18 cellular contexts compared by ENCODE assay signal in genomic region chr11:79168530-79169110, GRCh38.
DNase-seq lines count a peak whose midpoint lies in the region; ATAC-seq and TF ChIP-seq lines count a peak whose summit lies in the region.
"Had no signal": no experiment of that assay in that cellular context is flagged by ENCODE, and none has a peak within 500 bp of the region (broad histone marks: within the 10 kb centered on the region; RNA-seq: fewer than 3 reads in every experiment).

No MANE protein-coding gene starts in this region.

- H3K4me2 ChIP-seq in trophoblast cell (ENCODE audit: low read length), result no peak overlapping the region

- H3K36me3 ChIP-seq in endodermal cell (ENCODE audit: control insufficient read depth, insufficient read depth, low read length) (no peaks in the 10 kb centered on the region), trophoblast cell (ENCODE audit: control insufficient read depth in 1 of 2, insufficient read depth in 2 of 2, low read length in 2 of 2) (no peaks in the 10 kb centered on the region)

- H3K4me3 Mint-ChIP-seq in endodermal cell, result no peak overlapping the region
- no peak overlapping the region for H3K4me3 Mint-ChIP-seq in activated T-cell treated with anti-CD3 and anti-CD28 coated beads, Interleukin-2, amount 50 U/mL, for 24 hours
- no peak overlapping the region for H3K4me3 Mint-ChIP-seq in activated naive CD4-positive, alpha-beta T cell treated with anti-CD3 and anti-CD28 coated beads, Interleukin-2, amount 10 ng/mL, durations not matched to agents 7 days and 5 days
- H3K4me3 Mint-ChIP-seq: H9 had no signal

- H3K4me1 Mint-ChIP-seq in endodermal cell, result peaks cover 23% of the 10 kb centered on the region
- no peaks in the 10 kb centered on the region for H3K4me1 Mint-ChIP-seq in activated T-cell treated with anti-CD3 and anti-CD28 coated beads, Interleukin-2, amount 50 U/mL, for 24 hours (ENCODE audit: low read depth)
- no peaks in the 10 kb centered on the region for H3K4me1 Mint-ChIP-seq in activated naive CD4-positive, alpha-beta T cell treated with anti-CD3 and anti-CD28 coated beads, Interleukin-2, amount 10 ng/mL, durations not matched to agents 7 days and 5 days

- H2BK5ac ChIP-seq in trophoblast cell (ENCODE audit: low read depth, low read length, poor library complexity), result peak overlapping the region; percentile 85

- H3K9ac ChIP-seq in endodermal cell (ENCODE audit: extremely low read depth, low read length, poor library complexity, severe bottlenecking) (no peak overlapping the region), trophoblast cell (ENCODE audit: low read length) (no peak overlapping the region)

- H4K91ac ChIP-seq in trophoblast cell (ENCODE audit: low read depth, low read length), result peak overlapping the region; percentile 94

- H3K27me3 Mint-ChIP-seq in endodermal cell (ENCODE audit: insufficient read depth), result no peaks in the 10 kb centered on the region
- no peaks in the 10 kb centered on the region for H3K27me3 Mint-ChIP-seq in activated T-cell treated with anti-CD3 and anti-CD28 coated beads, Interleukin-2, amount 50 U/mL, for 24 hours
- no peaks in the 10 kb centered on the region for H3K27me3 Mint-ChIP-seq in activated naive CD4-positive, alpha-beta T cell treated with anti-CD3 and anti-CD28 coated beads, Interleukin-2, amount 10 ng/mL, durations not matched to agents 7 days and 5 days

- TF ChIP-seq CTCF in endodermal cell (conservative IDR thresholded peaks at IDR 0.05), result no peak

- no peak overlapping the region for H4K12ac ChIP-seq in trophoblast cell (ENCODE audit: low read depth, low read length)

- H3K79me1 ChIP-seq in trophoblast cell (ENCODE audit: low read length), result peaks cover 21% of the 10 kb centered on the region

- CTCF ChIA-PET in activated naive CD4-positive, alpha-beta T cell treated with anti-CD3 and anti-CD28 coated beads, Interleukin-2, amount 10 ng/mL, durations not matched to agents 7 days and 5 days (lab: Charles Lee), result interaction anchor here (1.1 kb wide), 1 partner anchor 26 kb away, joined by 3 read pairs; no protein-coding TSS in a partner anchor

- H3K27ac ChIP-seq in endodermal cell (ENCODE audit: low read depth, low read length) (no peak overlapping the region), trophoblast cell (ENCODE audit: low read depth, low read length) (peak overlapping the region; percentile 55)

- H3K4ac ChIP-seq in trophoblast cell (ENCODE audit: low read depth, low read length), result no peak overlapping the region

- H3K9me3 ChIP-seq in endodermal cell (ENCODE audit: control insufficient read depth, low read length) (no peaks in the 10 kb centered on the region), trophoblast cell (ENCODE audit: insufficient read depth, low read depth, low read length) (no peaks in the 10 kb centered on the region)
- H3K9me3 ChIP-seq: Caco-2 had no signal

- 71 to 95% methylated on average over 1 to 3 of the region's 3 CpGs for WGBS in endodermal cell (ENCODE audit: insufficient coverage in 1 of 2, insufficient read length in 1 of 2), 2 experiments
- no CpG with 5 or more reads among the region's 3 CpGs for WGBS in trophoblast cell (ENCODE audit: extremely low coverage, insufficient coverage, insufficient read length)

- H3K9me3 Mint-ChIP-seq in endodermal cell, result no peaks in the 10 kb centered on the region
- no peaks in the 10 kb centered on the region for H3K9me3 Mint-ChIP-seq in activated T-cell treated with anti-CD3 and anti-CD28 coated beads, Interleukin-2, amount 50 U/mL, for 24 hours
- no peaks in the 10 kb centered on the region for H3K9me3 Mint-ChIP-seq in activated naive CD4-positive, alpha-beta T cell treated with anti-CD3 and anti-CD28 coated beads, Interleukin-2, amount 10 ng/mL, durations not matched to agents 7 days and 5 days
- H3K9me3 Mint-ChIP-seq: H9 had no signal

- no peak overlapping the region for H2AFZ ChIP-seq in trophoblast cell (ENCODE audit: insufficient read depth, low read length, poor library complexity)

- no peaks in the 10 kb centered on the region for H3K27me3 ChIP-seq in endodermal cell (ENCODE audit: control insufficient read depth, insufficient read depth, low read length, poor library complexity, severe bottlenecking)
- H3K27me3 ChIP-seq in trophoblast cell (ENCODE audit: insufficient read depth, low read length), result no peaks in the 10 kb centered on the region

- no peak overlapping the region for H3K27ac Mint-ChIP-seq in endodermal cell
- no peak overlapping the region for H3K27ac Mint-ChIP-seq in activated T-cell treated with anti-CD3 and anti-CD28 coated beads, Interleukin-2, amount 50 U/mL, for 24 hours
- H3K27ac Mint-ChIP-seq in activated naive CD4-positive, alpha-beta T cell treated with anti-CD3 and anti-CD28 coated beads, Interleukin-2, amount 10 ng/mL, durations not matched to agents 7 days and 5 days, result no peak overlapping the region
- H3K27ac Mint-ChIP-seq: H9 had no signal

- peak overlapping the region; percentile 32 for H2BK12ac ChIP-seq in trophoblast cell (ENCODE audit: low read length)

- no peak overlapping the region for H3K23ac ChIP-seq in trophoblast cell (ENCODE audit: low read length)

- peak overlapping the region; percentile 40 for H4K8ac ChIP-seq in trophoblast cell (ENCODE audit: low read depth, low read length)

- H3K36me3 Mint-ChIP-seq in endodermal cell (ENCODE audit: low read depth), result peaks cover 11% of the 10 kb centered on the region
- no peaks in the 10 kb centered on the region for H3K36me3 Mint-ChIP-seq in activated T-cell treated with anti-CD3 and anti-CD28 coated beads, Interleukin-2, amount 50 U/mL, for 24 hours (ENCODE audit: low read depth)
- no peaks in the 10 kb centered on the region for H3K36me3 Mint-ChIP-seq in activated naive CD4-positive, alpha-beta T cell treated with anti-CD3 and anti-CD28 coated beads, Interleukin-2, amount 10 ng/mL, durations not matched to agents 7 days and 5 days

- H3K4me1 ChIP-seq in endodermal cell (ENCODE audit: control insufficient read depth, insufficient read depth, low read length) (peaks cover 7% of the 10 kb centered on the region), trophoblast cell (ENCODE audit: control insufficient read depth in 1 of 2, insufficient read depth in 2 of 2, low read length in 2 of 2) (peaks cover 21 to 30% of the 10 kb centered on the region in 2 experiments)

- DNase-seq in SK-N-DZ (ENCODE audit: low spot score), result peak; percentile 31
- DNase-seq in endodermal cell, result peak; percentile 41
- peak; percentile 38 to 61 for DNase-seq in trophoblast cell
- no peak for DNase-seq in activated T-cell treated with anti-CD3 and anti-CD28 coated beads, Interleukin-2, amount 50 U/mL, for 24 hours
- no peak for DNase-seq in activated naive CD4-positive, alpha-beta T cell treated with anti-CD3 and anti-CD28 coated beads, Interleukin-2, amount 10 ng/mL, durations not matched to agents 7 days and 5 days
- DNase-seq in erythroblast (lab: John Stamatoyannopoulos, UW), result no peak
- DNase-seq: ACHN, Caco-2, GF-D8, H9, NCI-H1105, NCI-H2081, NCI-H2171 treated with DMSO at 0.1 percent for 48 hours, NCI-H774, PC-3, RPMI8226 had no signal

- TF ChIP-seq POLR2A in erythroblast (IDR thresholded peaks at IDR 0.05; ENCODE audit: low read length), result no peak

- peak overlapping the region; percentile 37 for H3K14ac ChIP-seq in trophoblast cell (ENCODE audit: low read length)

- H3K79me2 ChIP-seq in trophoblast cell (ENCODE audit: control insufficient read depth, insufficient read depth, low read length, poor library complexity), result peaks cover 3% of the 10 kb centered on the region

- H3K4me3 ChIP-seq in endodermal cell (ENCODE audit: low read length) (no peak overlapping the region), trophoblast cell (ENCODE audit: low read depth, low read length) (no peak overlapping the region)
- H3K4me3 ChIP-seq: K562 had no signal

- H2BK120ac ChIP-seq in trophoblast cell (ENCODE audit: insufficient read depth, low read length, poor library complexity), result peak overlapping the region; percentile 57

- H2AK5ac ChIP-seq in trophoblast cell (ENCODE audit: low read length), result no peak overlapping the region

- ATAC-seq in HG03442 (IDR thresholded peaks at IDR 0.05; ENCODE audit: unreplicated experiment), result peak; percentile 66
- ATAC-seq: K562, PC-3 had no signal

- H3K18ac ChIP-seq in trophoblast cell (ENCODE audit: low read length), result no peak overlapping the region

Comparison
In these comparisons a context has a peak if more than half of its experiments do, and no peak if none do; other contexts are left out.
1. DNase-seq: peak in SK-N-DZ (single experiment), endodermal cell (single experiment) and trophoblast cell (2 of 2); none in activated T-cell treated with anti-CD3 and anti-CD28 coated beads, Interleukin-2, amount 50 U/mL, for 24 hours (single experiment), activated naive CD4-positive, alpha-beta T cell treated with anti-CD3 and anti-CD28 coated beads, Interleukin-2, amount 10 ng/mL, durations not matched to agents 7 days and 5 days (single experiment) and erythroblast (0 of 2).